ENCODE assay signal across 18 cellular contexts in genomic region chr5:52598954-52599353, GRCh38.
"Had no signal": no experiment of that assay in that cellular context is flagged by ENCODE, and none has a peak within 500 bp of the region (broad histone marks: within the 10 kb centered on the region; RNA-seq: fewer than 3 reads in every experiment).

No MANE protein-coding gene starts in this region.

- H3K36me3 Mint-ChIP-seq: activated naive CD8-positive, alpha-beta T cell treated with anti-CD3 and anti-CD28 coated beads, Interleukin-2, amount 10 ng/mL, durations not matched to agents 7 days and 5 days; brain had no signal

- H3K9me3 ChIP-seq: esophagus squamous epithelium, psoas muscle, spleen had no signal

- H3K27ac Mint-ChIP-seq: activated B cell treated with CpG ODN at 0.5 μM for 24 hours; activated CD8-positive, alpha-beta T cell treated with anti-CD3 and anti-CD28 coated beads, Interleukin-2, amount 10 ng/mL, durations not matched to agents 7 days and 5 days; activated naive CD8-positive, alpha-beta T cell treated with anti-CD3 and anti-CD28 coated beads, Interleukin-2, amount 10 ng/mL, durations not matched to agents 7 days and 5 days; brain; nephron progenitor cell; stimulated activated naive CD8-positive, alpha-beta T cell treated with anti-CD3 and anti-CD28 coated beads, Interleukin-15, amount 100 ng/mL, for 72 hours; T-helper 2 cell treated with Interferon-gamma antibody and Interleukin-4, amounts not matched to agents 5 μg/mL and 100 μg/mL, for 36 hours had no signal

- H3K4me1 Mint-ChIP-seq: activated B cell treated with CpG ODN at 0.5 μM for 24 hours; activated naive CD8-positive, alpha-beta T cell treated with anti-CD3 and anti-CD28 coated beads, Interleukin-2, amount 10 ng/mL, durations not matched to agents 7 days and 5 days; central memory CD8-positive, alpha-beta T cell; stimulated activated naive CD8-positive, alpha-beta T cell treated with anti-CD3 and anti-CD28 coated beads, Interleukin-15, amount 100 ng/mL, for 72 hours had no signal

- H3K4me3 ChIP-seq: esophagus squamous epithelium, psoas muscle, spleen had no signal

- H3K4me1 ChIP-seq: esophagus squamous epithelium, psoas muscle, spleen had no signal

- H3K27ac ChIP-seq: esophagus squamous epithelium, psoas muscle, spleen had no signal

- H3K4me3 Mint-ChIP-seq: activated B cell treated with CpG ODN at 0.5 μM for 24 hours; activated CD8-positive, alpha-beta T cell treated with anti-CD3 and anti-CD28 coated beads, Interleukin-2, amount 10 ng/mL, durations not matched to agents 7 days and 5 days; activated naive CD8-positive, alpha-beta T cell treated with anti-CD3 and anti-CD28 coated beads, Interleukin-2, amount 10 ng/mL, durations not matched to agents 7 days and 5 days; central memory CD8-positive, alpha-beta T cell; nephron progenitor cell; stimulated activated naive CD8-positive, alpha-beta T cell treated with anti-CD3 and anti-CD28 coated beads, Interleukin-15, amount 100 ng/mL, for 72 hours; T-helper 2 cell treated with Interferon-gamma antibody and Interleukin-4, amounts not matched to agents 5 μg/mL and 100 μg/mL, for 36 hours had no signal

- H3K27me3 ChIP-seq: esophagus squamous epithelium, spleen had no signal

- H3K9me3 Mint-ChIP-seq: activated B cell treated with CpG ODN at 0.5 μM for 24 hours; activated naive CD8-positive, alpha-beta T cell treated with anti-CD3 and anti-CD28 coated beads, Interleukin-2, amount 10 ng/mL, durations not matched to agents 7 days and 5 days; central memory CD8-positive, alpha-beta T cell; stimulated activated naive CD8-positive, alpha-beta T cell treated with anti-CD3 and anti-CD28 coated beads, Interleukin-15, amount 100 ng/mL, for 72 hours; T-helper 2 cell treated with Interferon-gamma antibody and Interleukin-4, amounts not matched to agents 5 μg/mL and 100 μg/mL, for 36 hours had no signal

- H3K27me3 Mint-ChIP-seq: activated B cell treated with CpG ODN at 0.5 μM for 24 hours; brain; central memory CD8-positive, alpha-beta T cell; stimulated activated naive CD8-positive, alpha-beta T cell treated with anti-CD3 and anti-CD28 coated beads, Interleukin-15, amount 100 ng/mL, for 72 hours had no signal

- H3K36me3 ChIP-seq: esophagus squamous epithelium, spleen had no signal

- DNase-seq: activated B cell treated with CpG ODN at 0.5 μM for 24 hours; activated CD4-positive, alpha-beta T cell treated with anti-CD3 and anti-CD28 coated beads for 48 hours; activated CD8-positive, alpha-beta memory T cell treated with anti-CD3 and anti-CD28 coated beads, Interleukin-2, amount 50 U/mL, for 4 hours; activated CD8-positive, alpha-beta T cell treated with anti-CD3 and anti-CD28 coated beads, Interleukin-2, amount 10 ng/mL, durations not matched to agents 7 days and 5 days; activated gamma-delta T cell treated with Interleukin-2 at 50 U/mL for 16 hours; activated naive CD8-positive, alpha-beta T cell treated with anti-CD3 and anti-CD28 coated beads, Interleukin-2, amount 10 ng/mL, durations not matched to agents 7 days and 5 days; activated T-cell treated with anti-CD3 and anti-CD28 coated beads, Interleukin-2, amount 50 U/mL, for 48 hours; cortex of kidney; effector CD4-positive, alpha-beta T cell; esophagus squamous epithelium; mesendoderm; nephron progenitor cell; psoas muscle; spleen; stimulated activated naive CD8-positive, alpha-beta T cell treated with anti-CD3 and anti-CD28 coated beads, Interleukin-15, amount 100 ng/mL, for 72 hours had no signal
